In the genomic region with DNA sequence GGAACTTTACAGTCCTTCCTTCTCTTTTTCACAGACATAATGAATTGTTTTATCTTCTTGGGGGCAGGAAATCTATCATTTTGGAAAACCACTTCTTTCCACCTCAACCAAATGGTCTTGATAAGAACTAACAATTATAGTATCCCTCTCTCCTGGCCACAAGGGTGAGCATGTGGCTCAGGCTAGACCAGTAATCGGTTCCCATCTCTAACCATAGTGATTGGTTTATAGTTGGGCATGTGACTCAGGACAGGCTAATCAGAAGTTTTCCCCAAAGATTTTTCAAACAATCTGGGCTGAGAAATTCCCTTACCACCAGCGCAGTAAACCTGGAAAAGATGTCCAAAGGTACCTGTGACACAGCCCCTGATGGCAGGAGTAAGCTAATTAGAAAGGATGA, we compare ENCODE assay signal across 19 cellular contexts. TPM values are rescaled to one million over a fixed set of nuclear protein-coding genes. Genes with fewer than 3 reads are reported as not detected.
A peak's percentile ranks its signal among the peaks of the same experiment; 100 is the strongest.
DNase-seq lines count a peak whose midpoint lies in the region; ATAC-seq and TF ChIP-seq lines count a peak whose summit lies in the region.
"Had no signal": no experiment of that assay in that cellular context is flagged by ENCODE, and none has a peak within 500 bp of the region (broad histone marks: within the 10 kb centered on the region; RNA-seq: fewer than 3 reads in every experiment).

No MANE protein-coding gene starts in this region.

- no peak for TF ChIP-seq EP300 in tibial nerve (IDR thresholded peaks at IDR 0.05)

- no peak for TF ChIP-seq POLR2A in tibial nerve (IDR thresholded peaks at IDR 0.05)

- ATAC-seq in HG02610 (IDR thresholded peaks at IDR 0.05; ENCODE audit: unreplicated experiment) = no peak

- H3K27me3 ChIP-seq in endodermal cell (ENCODE audit: control insufficient read depth, insufficient read depth, low read length, poor library complexity, severe bottlenecking) (no peaks in the 10 kb centered on the region), tibial nerve (no peaks in the 10 kb centered on the region)

- WGBS in endodermal cell (ENCODE audit: insufficient coverage in 1 of 2, insufficient read length in 1 of 2), 2 experiments = 77% methylated on average over 2 of the region's 2 CpGs; no CpG with 5 or more reads in 1 of the 2 experiments
- 68 to 83% methylated on average over 2 of the region's 2 CpGs for WGBS in tibial nerve, 2 donors

- no peak overlapping the region for H3K27ac Mint-ChIP-seq in endodermal cell
- H3K27ac Mint-ChIP-seq: CD4-positive, alpha-beta memory T cell had no signal

- no peak overlapping the region for H3K4me3 Mint-ChIP-seq in endodermal cell
- H3K4me3 Mint-ChIP-seq: CD4-positive, alpha-beta memory T cell had no signal

- DNase-seq in ELR (ENCODE audit: low read depth) (peak; percentile 3), SK-MEL-5 (ENCODE audit: low read depth, low spot score) (peak; percentile 0), endodermal cell (no peak), NCI-H1048 (lab: John Stamatoyannopoulos, UW) (no peak), tibial nerve (ENCODE audit: low spot score in 2 of 2) (no peak)
- DNase-seq: 8988T; C1 segment of cervical spinal cord; Calu3; CD4-positive, alpha-beta memory T cell; COR-L47; DMS53; DMS79 treated with DMSO at 0.1 percent for 48 hours; H7; HCEC 1CT had no signal

- H3K36me3 Mint-ChIP-seq in endodermal cell (ENCODE audit: low read depth) = no peaks in the 10 kb centered on the region
- H3K36me3 Mint-ChIP-seq: CD4-positive, alpha-beta memory T cell had no signal

- in situ Hi-C loops in SK-MEL-5 (cut with HindIII; ENCODE audit: low pct_unique_long_range_greater_than_20kb, low sequenced_read_pairs) = no loop called here

- H3K27me3 Mint-ChIP-seq in endodermal cell (ENCODE audit: insufficient read depth) = peaks cover 39% of the 10 kb centered on the region

- H3K27ac ChIP-seq in endodermal cell (ENCODE audit: low read depth, low read length) = no peak overlapping the region
- H3K27ac ChIP-seq in tibial nerve = no peak overlapping the region
- H3K27ac ChIP-seq: A549 had no signal

- H3K4me3 ChIP-seq in endodermal cell (ENCODE audit: low read length) = no peak overlapping the region
- H3K4me3 ChIP-seq in tibial nerve = no peak overlapping the region
- H3K4me3 ChIP-seq: A549 had no signal

- H3K9me3 ChIP-seq in endodermal cell (ENCODE audit: control insufficient read depth, low read length) = no peaks in the 10 kb centered on the region
- no peaks in the 10 kb centered on the region for H3K9me3 ChIP-seq in tibial nerve
- H3K9me3 ChIP-seq: A549 had no signal

- H3K9me3 Mint-ChIP-seq in endodermal cell = no peaks in the 10 kb centered on the region
- H3K9me3 Mint-ChIP-seq: CD4-positive, alpha-beta memory T cell had no signal

- H3K9ac ChIP-seq in endodermal cell (ENCODE audit: extremely low read depth, low read length, poor library complexity, severe bottlenecking) = no peak overlapping the region

- H3K36me3 ChIP-seq in endodermal cell (ENCODE audit: control insufficient read depth, insufficient read depth, low read length) (no peaks in the 10 kb centered on the region), tibial nerve (no peaks in the 10 kb centered on the region)

- no peaks in the 10 kb centered on the region for H3K4me1 ChIP-seq in endodermal cell (ENCODE audit: control insufficient read depth, insufficient read depth, low read length)
- no peaks in the 10 kb centered on the region for H3K4me1 ChIP-seq in tibial nerve
- H3K4me1 ChIP-seq: A549 had no signal

- TF ChIP-seq CTCF in endodermal cell (conservative IDR thresholded peaks at IDR 0.05) = peak; percentile 26
- TF ChIP-seq CTCF in tibial nerve (IDR thresholded peaks at IDR 0.05) = no peak

- H3K4me1 Mint-ChIP-seq in endodermal cell = peaks cover 11% of the 10 kb centered on the region

RNA-seq across cellular contexts. Expression of a gene that starts 4.0 kb away (rescaled TPM):
- total RNA-seq in SK-MEL-5 (2014; rRNA removed; shearing (Covaris generic)) = not detected in 2 replicates
- polyA plus RNA-seq in SK-MEL-5 (2015; cell fraction: cytosol; rRNA removed) = not detected in 2 replicates
- not detected in 2 replicates for polyA plus RNA-seq in SK-MEL-5 (2015; cell fraction: nucleus; rRNA removed)
- total RNA-seq in endodermal cell = not detected
- not detected for polyA plus RNA-seq in endodermal cell (2013, experiment 1 of 2)
- not detected for polyA plus RNA-seq in endodermal cell (2013, experiment 2 of 2)
- not detected for total RNA-seq in tibial nerve
- total RNA-seq: Calu3; CD4-positive, alpha-beta memory T cell; Daoy; H1; H7 had no signal
- polyA plus RNA-seq: A549; BJ; CD4-positive, alpha-beta memory T cell; H1 had no signal

RNA-seq across cellular contexts. Expression of a gene that starts 36.4 kb away (rescaled TPM):
- 33.4 and 34.1 TPM in 2 replicates for total RNA-seq in SK-MEL-5 (2014; rRNA removed; shearing (Covaris generic))
- polyA plus RNA-seq in SK-MEL-5 (2015; cell fraction: cytosol; rRNA removed) = 15.5 and 23.2 TPM in 2 replicates
- 23.1 and 24.6 TPM in 2 replicates for polyA plus RNA-seq in SK-MEL-5 (2015; cell fraction: nucleus; rRNA removed)
- total RNA-seq in endodermal cell = 100 to 1,000 TPM in 1 of 2 donors, 10 to 100 TPM in 1; 62.9 to 114 TPM
- 23.5 TPM for polyA plus RNA-seq in endodermal cell (2013, experiment 1 of 2)
- 21.6 TPM for polyA plus RNA-seq in endodermal cell (2013, experiment 2 of 2)
- total RNA-seq in tibial nerve = 10 to 100 TPM; 24.1 to 37.8 (median 32.9) TPM

Comparison
In these comparisons a context has a peak if more than half of its experiments do, and no peak if none do; other contexts are left out.
1. DNase-seq: peak in ELR (single experiment) and SK-MEL-5 (single experiment); none in endodermal cell (single experiment), NCI-H1048 (single experiment) and tibial nerve (0 of 2).